Comparison of ENCODE assay signal across 1 cellular context in the genomic region with DNA sequence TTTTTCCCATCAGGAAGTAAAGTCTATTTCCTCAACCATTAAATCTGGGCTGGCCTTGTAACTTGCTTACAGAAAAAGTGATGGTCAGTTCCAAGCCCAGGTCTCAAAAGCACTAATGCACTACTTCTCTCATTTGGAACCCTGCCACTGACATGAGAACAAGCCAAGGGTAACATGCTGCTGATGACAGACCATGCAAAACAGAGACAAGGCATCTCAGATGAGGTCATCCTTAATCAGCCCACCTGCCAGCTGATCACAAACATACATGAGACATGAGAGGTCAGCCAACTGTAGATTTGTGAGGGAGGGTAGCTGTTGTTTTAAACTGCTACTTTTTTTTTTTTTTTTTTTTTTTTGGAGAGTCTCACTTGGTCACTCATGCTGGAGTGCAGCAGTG.
TF ChIP-seq lines count a peak whose summit lies in the region.

No MANE protein-coding gene starts in this region.

TF ChIP-seq in K562, 482 proteins besides CTCF, POLR2A, EP300 and RAD21:
- no peak for TF ChIP-seq ZNF224 (CRISPR knock-in tag; IDR thresholded peaks at IDR 0.05)
- TF ChIP-seq ZNF282 (CRISPR knock-in tag; IDR thresholded peaks at IDR 0.05): no peak
- no peak for TF ChIP-seq PHTF2 (CRISPR knock-in tag; IDR thresholded peaks at IDR 0.05)
- no peak for TF ChIP-seq L3MBTL2 (IDR thresholded peaks at IDR 0.05)
- no peak for TF ChIP-seq UBTF (IDR thresholded peaks at IDR 0.05; ENCODE audit: borderline replicate concordance in 1 of 2, low read depth in 2 of 2, low read length in 2 of 2)
- no peak for TF ChIP-seq CBX1 (IDR thresholded peaks at IDR 0.05; ENCODE audit: low read depth)
- TF ChIP-seq ATF7 (IDR thresholded peaks at IDR 0.05): peak; percentile 90
- TF ChIP-seq, protein P1, sequence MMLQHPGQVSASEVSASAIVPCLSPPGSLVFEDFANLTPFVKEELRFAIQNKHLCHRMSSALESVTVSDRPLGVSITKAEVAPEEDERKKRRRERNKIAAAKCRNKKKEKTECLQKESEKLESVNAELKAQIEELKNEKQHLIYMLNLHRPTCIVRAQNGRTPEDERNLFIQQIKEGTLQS (IDR thresholded peaks at IDR 0.05): peak; percentile 94
- TF ChIP-seq, protein P1 (CRISPR knock-in tag; conservative IDR thresholded peaks at IDR 0.05): no peak
- TF ChIP-seq ZNF24 (IDR thresholded peaks at IDR 0.05): 0 out of 2 replicates have a peak, but pooled peaks have one; percentile 17
- no peak for TF ChIP-seq ZNF280B (CRISPR knock-in tag; IDR thresholded peaks at IDR 0.05)
- no peak for TF ChIP-seq E2F8 (IDR thresholded peaks at IDR 0.05; ENCODE audit: low read depth, partially characterized antibody)
- 0 out of 2 replicates have a peak, but pooled peaks have one; percentile 32 for TF ChIP-seq TFAP4 (CRISPR knock-in tag; IDR thresholded peaks at IDR 0.05; ENCODE audit: borderline replicate concordance)
- TF ChIP-seq ZNF253 (CRISPR knock-in tag; conservative IDR thresholded peaks at IDR 0.05): no peak
- no peak for TF ChIP-seq ZSCAN32 (CRISPR knock-in tag; IDR thresholded peaks at IDR 0.05)
- TF ChIP-seq, protein P2, sequence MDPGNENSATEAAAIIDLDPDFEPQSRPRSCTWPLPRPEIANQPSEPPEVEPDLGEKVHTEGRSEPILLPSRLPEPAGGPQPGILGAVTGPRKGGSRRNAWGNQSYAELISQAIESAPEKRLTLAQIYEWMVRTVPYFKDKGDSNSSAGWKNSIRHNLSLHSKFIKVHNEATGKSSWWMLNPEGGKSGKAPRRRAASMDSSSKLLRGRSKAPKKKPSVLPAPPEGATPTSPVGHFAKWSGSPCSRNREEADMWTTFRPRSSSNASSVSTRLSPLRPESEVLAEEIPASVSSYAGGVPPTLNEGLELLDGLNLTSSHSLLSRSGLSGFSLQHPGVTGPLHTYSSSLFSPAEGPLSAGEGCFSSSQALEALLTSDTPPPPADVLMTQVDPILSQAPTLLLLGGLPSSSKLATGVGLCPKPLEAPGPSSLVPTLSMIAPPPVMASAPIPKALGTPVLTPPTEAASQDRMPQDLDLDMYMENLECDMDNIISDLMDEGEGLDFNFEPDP (CRISPR knock-in tag; IDR thresholded peaks at IDR 0.05): no peak
- TF ChIP-seq, protein P3, sequence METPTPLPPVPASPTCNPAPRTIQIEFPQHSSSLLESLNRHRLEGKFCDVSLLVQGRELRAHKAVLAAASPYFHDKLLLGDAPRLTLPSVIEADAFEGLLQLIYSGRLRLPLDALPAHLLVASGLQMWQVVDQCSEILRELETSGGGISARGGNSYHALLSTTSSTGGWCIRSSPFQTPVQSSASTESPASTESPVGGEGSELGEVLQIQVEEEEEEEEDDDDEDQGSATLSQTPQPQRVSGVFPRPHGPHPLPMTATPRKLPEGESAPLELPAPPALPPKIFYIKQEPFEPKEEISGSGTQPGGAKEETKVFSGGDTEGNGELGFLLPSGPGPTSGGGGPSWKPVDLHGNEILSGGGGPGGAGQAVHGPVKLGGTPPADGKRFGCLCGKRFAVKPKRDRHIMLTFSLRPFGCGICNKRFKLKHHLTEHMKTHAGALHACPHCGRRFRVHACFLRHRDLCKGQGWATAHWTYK (CRISPR knock-in tag; IDR thresholded peaks at IDR 0.05): no peak
- TF ChIP-seq, protein P4, sequence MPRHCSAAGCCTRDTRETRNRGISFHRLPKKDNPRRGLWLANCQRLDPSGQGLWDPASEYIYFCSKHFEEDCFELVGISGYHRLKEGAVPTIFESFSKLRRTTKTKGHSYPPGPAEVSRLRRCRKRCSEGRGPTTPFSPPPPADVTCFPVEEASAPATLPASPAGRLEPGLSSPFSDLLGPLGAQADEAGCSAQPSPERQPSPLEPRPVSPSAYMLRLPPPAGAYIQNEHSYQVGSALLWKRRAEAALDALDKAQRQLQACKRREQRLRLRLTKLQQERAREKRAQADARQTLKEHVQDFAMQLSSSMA (CRISPR knock-in tag; IDR thresholded peaks at IDR 0.05): no peak
- TF ChIP-seq JUND (IDR thresholded peaks at IDR 0.05; ENCODE audit: borderline replicate concordance, low read depth, low read length): peak; percentile 81
- peak; percentile 72; the same call in 2 of the 3 replicates for TF ChIP-seq JUND (tag; IDR thresholded peaks at IDR 0.05; ENCODE audit: borderline replicate concordance, low read depth, low read length)
- TF ChIP-seq ZNF589 (CRISPR knock-in tag; IDR thresholded peaks at IDR 0.05; ENCODE audit: low read depth): peak; percentile 60; the same call in 1 of the 2 replicates
- peak; percentile 78 for TF ChIP-seq JUN (IDR thresholded peaks at IDR 0.05; ENCODE audit: borderline replicate concordance, low read depth, low read length)
- no peak for TF ChIP-seq JUN (CRISPR knock-in tag; IDR thresholded peaks at IDR 0.05; ENCODE audit: borderline replicate concordance)
- TF ChIP-seq NFIC (IDR thresholded peaks at IDR 0.05): 0 out of 2 replicates have a peak, but pooled peaks have one; percentile 28
- no peak for TF ChIP-seq KHSRP (IDR thresholded peaks at IDR 0.05)
- TF ChIP-seq LARP7 (IDR thresholded peaks at IDR 0.05): no peak
- TF ChIP-seq CEBPG (CRISPR knock-in tag; IDR thresholded peaks at IDR 0.05): peak; percentile 81
- peak in 1 of 2 experiments; percentile 78; a peak in 2 of 4 replicates for TF ChIP-seq CEBPG (tag; conservative IDR thresholded peaks at IDR 0.05 in 1 of 2, IDR thresholded peaks at IDR 0.05 in 1 of 2)
- 0 out of 2 replicates have a peak, but pooled peaks have one; percentile 30 for TF ChIP-seq FOSL1 (tag; conservative IDR thresholded peaks at IDR 0.05)
- peak; percentile 36; the same call in 1 of the 2 replicates for TF ChIP-seq ZNF175 (CRISPR knock-in tag; IDR thresholded peaks at IDR 0.05; ENCODE audit: low read depth)
- no peak for TF ChIP-seq ZNF143 (CRISPR knock-in tag; IDR thresholded peaks at IDR 0.05)
- TF ChIP-seq MXI1 (IDR thresholded peaks at IDR 0.05; ENCODE audit: low read depth, low read length): no peak
- peak in 1 of 2 experiments; percentile 29; a peak in 2 of 4 replicates for TF ChIP-seq TRIM24 (IDR thresholded peaks at IDR 0.05)
